1 cellular context compared by ENCODE assay signal in genomic region chr3:185822221-185822956, GRCh38.
TF ChIP-seq lines count a peak whose summit lies in the region.

No MANE protein-coding gene starts in this region.

TF ChIP-seq in WTC11, 78 proteins besides CTCF, POLR2A, EP300 and RAD21 (continued from another document):
- TF ChIP-seq MLX (CRISPR knock-in tag; IDR thresholded peaks at IDR 0.05) (no peak), ESRRA (CRISPR knock-in tag; IDR thresholded peaks at IDR 0.05; ENCODE audit: borderline replicate concordance) (no peak), SMAD4 (CRISPR knock-in tag; IDR thresholded peaks at IDR 0.05) (no peak), ZNF138 (CRISPR knock-in tag; conservative IDR thresholded peaks at IDR 0.05) (no peak), ATF6 (CRISPR knock-in tag; IDR thresholded peaks at IDR 0.05) (no peak), EMX1 (CRISPR knock-in tag; IDR thresholded peaks at IDR 0.05) (no peak), PRRX2 (CRISPR knock-in tag; IDR thresholded peaks at IDR 0.05) (no peak), ATF2 (CRISPR knock-in tag; IDR thresholded peaks at IDR 0.05; ENCODE audit: borderline replicate concordance, low read depth) (no peak)
- TF ChIP-seq, protein P1, sequence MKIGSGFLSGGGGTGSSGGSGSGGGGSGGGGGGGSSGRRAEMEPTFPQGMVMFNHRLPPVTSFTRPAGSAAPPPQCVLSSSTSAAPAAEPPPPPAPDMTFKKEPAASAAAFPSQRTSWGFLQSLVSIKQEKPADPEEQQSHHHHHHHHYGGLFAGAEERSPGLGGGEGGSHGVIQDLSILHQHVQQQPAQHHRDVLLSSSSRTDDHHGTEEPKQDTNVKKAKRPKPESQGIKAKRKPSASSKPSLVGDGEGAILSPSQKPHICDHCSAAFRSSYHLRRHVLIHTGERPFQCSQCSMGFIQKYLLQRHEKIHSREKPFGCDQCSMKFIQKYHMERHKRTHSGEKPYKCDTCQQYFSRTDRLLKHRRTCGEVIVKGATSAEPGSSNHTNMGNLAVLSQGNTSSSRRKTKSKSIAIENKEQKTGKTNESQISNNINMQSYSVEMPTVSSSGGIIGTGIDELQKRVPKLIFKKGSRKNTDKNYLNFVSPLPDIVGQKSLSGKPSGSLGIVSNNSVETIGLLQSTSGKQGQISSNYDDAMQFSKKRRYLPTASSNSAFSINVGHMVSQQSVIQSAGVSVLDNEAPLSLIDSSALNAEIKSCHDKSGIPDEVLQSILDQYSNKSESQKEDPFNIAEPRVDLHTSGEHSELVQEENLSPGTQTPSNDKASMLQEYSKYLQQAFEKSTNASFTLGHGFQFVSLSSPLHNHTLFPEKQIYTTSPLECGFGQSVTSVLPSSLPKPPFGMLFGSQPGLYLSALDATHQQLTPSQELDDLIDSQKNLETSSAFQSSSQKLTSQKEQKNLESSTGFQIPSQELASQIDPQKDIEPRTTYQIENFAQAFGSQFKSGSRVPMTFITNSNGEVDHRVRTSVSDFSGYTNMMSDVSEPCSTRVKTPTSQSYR (CRISPR knock-in tag; IDR thresholded peaks at IDR 0.05), result no peak
TF ChIP-seq in WTC11: peak in this region for 0.
